ENCODE assay signal across 23 cellular contexts in the genomic region with DNA sequence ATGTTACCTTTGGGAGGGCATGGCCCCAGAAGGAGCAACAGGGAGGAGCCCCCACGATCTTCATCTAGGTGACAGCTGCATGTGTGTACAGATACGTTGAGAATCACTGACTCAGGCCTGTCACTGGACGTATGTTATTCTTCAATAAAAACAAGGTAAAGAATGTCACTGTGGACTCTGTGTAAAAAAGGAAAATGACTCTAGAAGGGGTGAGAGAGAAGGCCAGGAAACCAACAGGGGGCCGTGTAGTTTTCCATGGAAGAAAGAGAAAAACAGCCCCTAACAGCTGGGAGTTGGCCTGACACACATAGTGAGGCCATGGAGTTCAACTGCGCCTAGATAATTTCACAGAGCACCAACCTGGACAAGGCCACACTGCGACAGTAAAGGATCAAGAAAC. TPM values are rescaled to one million over a fixed set of nuclear protein-coding genes. Genes with fewer than 3 reads are reported as not detected.
A peak's percentile ranks its signal among the peaks of the same experiment; 100 is the strongest.
DNase-seq lines count a peak whose midpoint lies in the region; ATAC-seq and TF ChIP-seq lines count a peak whose summit lies in the region.
"Had no signal": no experiment of that assay in that cellular context is flagged by ENCODE, and none has a peak within 500 bp of the region (broad histone marks: within the 10 kb centered on the region; RNA-seq: fewer than 3 reads in every experiment).

No MANE protein-coding gene starts in this region.

- peak overlapping the region; percentile 16 to 49 for H3K27ac Mint-ChIP-seq in natural killer cell
- peak overlapping the region in 1 of 2 donors; percentile 15 for H3K27ac Mint-ChIP-seq in natural killer cell treated with Interleukin-12 subunit alpha and Interleukin-12 subunit beta and Interleukin-15 and Interleukin-18, amount 100 ng/mL, for 72 hours
- no peak overlapping the region for H3K27ac Mint-ChIP-seq in nephron progenitor cell

- H3K27me3 Mint-ChIP-seq in natural killer cell (ENCODE audit: low read depth in 2 of 2) (peaks cover 0 to 3% of the 10 kb centered on the region in 2 donors), nephron progenitor cell (ENCODE audit: low read depth, poor library complexity) (peaks cover 59% of the 10 kb centered on the region)
- H3K27me3 Mint-ChIP-seq in natural killer cell treated with Interleukin-12 subunit alpha and Interleukin-12 subunit beta and Interleukin-15 and Interleukin-18, amount 100 ng/mL, for 72 hours, result peaks cover 0 to 5% of the 10 kb centered on the region in 2 donors
- H3K27me3 Mint-ChIP-seq: activated CD4-positive, alpha-beta T cell treated with anti-CD3 and anti-CD28 coated beads, Interleukin-2, amount 10 ng/mL, durations not matched to agents 24 days and 14 days; effector memory CD8-positive, alpha-beta T cell; stimulated activated naive CD8-positive, alpha-beta T cell treated with anti-CD3 and anti-CD28 coated beads, Interleukin-15, amount 100 ng/mL, for 72 hours had no signal

- H3K36me3 ChIP-seq in esophagus (ENCODE audit: control insufficient read depth in 2 of 2, insufficient read depth in 2 of 2, low read length in 1 of 2) (peaks cover 0 to 3% of the 10 kb centered on the region in 2 donors), urinary bladder (ENCODE audit: insufficient read depth) (no peaks in the 10 kb centered on the region)
- H3K36me3 ChIP-seq: left ventricle myocardium inferior, spleen, upper lobe of left lung had no signal

- intact Hi-C loops in natural killer cell (cut with micrococcal nuclease), result no loop called here

- H3K36me3 Mint-ChIP-seq in natural killer cell (no peaks in the 10 kb centered on the region), nephron progenitor cell (ENCODE audit: low read depth) (no peaks in the 10 kb centered on the region)
- H3K36me3 Mint-ChIP-seq in natural killer cell treated with Interleukin-12 subunit alpha and Interleukin-12 subunit beta and Interleukin-15 and Interleukin-18, amount 100 ng/mL, for 72 hours, result no peaks in the 10 kb centered on the region

- H3K4me1 Mint-ChIP-seq in natural killer cell (peaks cover 5 to 38% of the 10 kb centered on the region in 2 donors), nephron progenitor cell (peaks cover 16% of the 10 kb centered on the region)
- peaks cover 14 to 24% of the 10 kb centered on the region in 2 donors for H3K4me1 Mint-ChIP-seq in natural killer cell treated with Interleukin-12 subunit alpha and Interleukin-12 subunit beta and Interleukin-15 and Interleukin-18, amount 100 ng/mL, for 72 hours (ENCODE audit: low read depth in 2 of 2)

- TF ChIP-seq CTCF in natural killer cell (IDR thresholded peaks at IDR 0.05), result no peak
- no peak for TF ChIP-seq CTCF in RWPE1 (conservative IDR thresholded peaks at IDR 0.05; ENCODE audit: low read depth)
- TF ChIP-seq CTCF in nephron progenitor cell (IDR thresholded peaks at IDR 0.05), result no peak

- ATAC-seq in natural killer cell, result no peak
- ATAC-seq in natural killer cell treated with Interleukin-12 subunit alpha and Interleukin-12 subunit beta and Interleukin-15 and Interleukin-18, amount 100 ng/mL, for 72 hours, result no peak
- ATAC-seq: effector memory CD8-positive, alpha-beta T cell; stimulated activated naive CD8-positive, alpha-beta T cell treated with anti-CD3 and anti-CD28 coated beads, Interleukin-15, amount 100 ng/mL, for 72 hours had no signal

- CTCF ChIA-PET in RWPE1 (lab: Yijun Ruan, JAX), result no interaction called here

- peak overlapping the region; percentile 79 for H3K27ac ChIP-seq in RWPE1
- peak overlapping the region; percentile 79 for H3K27ac ChIP-seq in esophagus (ENCODE audit: low read depth in 2 of 2, low read length in 1 of 2)
- peak overlapping the region; percentile 3 for H3K27ac ChIP-seq in urinary bladder (ENCODE audit: low read depth)
- H3K27ac ChIP-seq: left ventricle myocardium inferior, spleen, upper lobe of left lung had no signal

- WGBS in esophagus, 2 donors, result 78 to 84% methylated on average over 6 of the region's 6 CpGs
- WGBS in urinary bladder, result 78% methylated on average over 6 of the region's 6 CpGs

- no peak overlapping the region for H3K4me3 ChIP-seq in esophagus (ENCODE audit: low read depth in 1 of 2, low read length in 2 of 2)
- no peak overlapping the region for H3K4me3 ChIP-seq in urinary bladder (ENCODE audit: low read depth, low read length)
- H3K4me3 ChIP-seq: left ventricle myocardium inferior, spleen, upper lobe of left lung had no signal

- no peaks in the 10 kb centered on the region for H3K27me3 ChIP-seq in esophagus (ENCODE audit: control insufficient read depth in 1 of 2, insufficient read depth in 2 of 2, low read length in 2 of 2)
- H3K27me3 ChIP-seq: upper lobe of left lung had no signal

- H3K9me3 Mint-ChIP-seq in natural killer cell (no peaks in the 10 kb centered on the region), nephron progenitor cell (no peaks in the 10 kb centered on the region)
- no peaks in the 10 kb centered on the region for H3K9me3 Mint-ChIP-seq in natural killer cell treated with Interleukin-12 subunit alpha and Interleukin-12 subunit beta and Interleukin-15 and Interleukin-18, amount 100 ng/mL, for 72 hours
- H3K9me3 Mint-ChIP-seq: activated CD4-positive, alpha-beta T cell treated with anti-CD3 and anti-CD28 coated beads, Interleukin-2, amount 10 ng/mL, durations not matched to agents 24 days and 14 days; effector memory CD8-positive, alpha-beta T cell; stimulated activated naive CD8-positive, alpha-beta T cell treated with anti-CD3 and anti-CD28 coated beads, Interleukin-15, amount 100 ng/mL, for 72 hours had no signal

- DNase-seq in natural killer cell (no peak), RWPE1 (ENCODE audit: low spot score) (no peak), NCI-H526 (lab: John Stamatoyannopoulos, UW) (no peak), nephron progenitor cell (no peak), dedifferentiated amniotic fluid mesenchymal stem cell (ENCODE audit: extremely low spot score) (no peak)
- no peak for DNase-seq in natural killer cell treated with Interleukin-12 subunit alpha and Interleukin-12 subunit beta and Interleukin-15 and Interleukin-18, amount 100 ng/mL, for 72 hours (ENCODE audit: low spot score)
- DNase-seq: activated CD4-positive, alpha-beta T cell treated with anti-CD3 and anti-CD28 coated beads, Interleukin-2, amount 10 ng/mL, durations not matched to agents 24 days and 14 days; aorta; Caco-2; cerebellar nuclear complex; effector memory CD8-positive, alpha-beta T cell; left ventricle myocardium inferior; midbrain; NCI-H1105; NCI-H2081 treated with DMSO at 0.1 percent for 48 hours; NCI-H524 treated with DMSO at 0.1 percent for 48 hours; spleen; stimulated activated CD4-positive, alpha-beta T cell treated with anti-CD3 and anti-CD28 coated beads, Interleukin-4, amount 100 ng/mL, for 4 hours; stimulated activated naive CD8-positive, alpha-beta T cell treated with anti-CD3 and anti-CD28 coated beads, Interleukin-15, amount 100 ng/mL, for 72 hours; upper lobe of left lung had no signal

- POLR2A ChIA-PET in RWPE1 (lab: Yijun Ruan, JAX; ENCODE audit: low non-redundant PET), result no interaction called here

- H3K4me1 ChIP-seq in esophagus (ENCODE audit: control insufficient read depth in 2 of 2, insufficient read depth in 2 of 2, low read length in 1 of 2) (peaks cover 0 to 5% of the 10 kb centered on the region in 2 donors), urinary bladder (ENCODE audit: insufficient read depth) (no peaks in the 10 kb centered on the region)

- no peaks in the 10 kb centered on the region for H3K9me3 ChIP-seq in esophagus (ENCODE audit: control insufficient read depth in 2 of 2, insufficient read depth in 1 of 2, low read depth in 1 of 2, low read length in 1 of 2)
- H3K9me3 ChIP-seq: Caco-2, left ventricle myocardium inferior, spleen, upper lobe of left lung had no signal

- H3K4me3 Mint-ChIP-seq in natural killer cell (no peak overlapping the region), nephron progenitor cell (no peak overlapping the region)
- no peak overlapping the region for H3K4me3 Mint-ChIP-seq in natural killer cell treated with Interleukin-12 subunit alpha and Interleukin-12 subunit beta and Interleukin-15 and Interleukin-18, amount 100 ng/mL, for 72 hours
- H3K4me3 Mint-ChIP-seq: activated CD4-positive, alpha-beta T cell treated with anti-CD3 and anti-CD28 coated beads, Interleukin-2, amount 10 ng/mL, durations not matched to agents 24 days and 14 days; effector memory CD8-positive, alpha-beta T cell; stimulated activated naive CD8-positive, alpha-beta T cell treated with anti-CD3 and anti-CD28 coated beads, Interleukin-15, amount 100 ng/mL, for 72 hours had no signal

RNA-seq across cellular contexts. Expression of a gene that starts 1.9 kb away (rescaled TPM):
- total RNA-seq in natural killer cell (1 to 10 TPM; 1.3 to 2.4 (median 1.7) TPM), urinary bladder (2.8 TPM)
- not detected for total RNA-seq in natural killer cell treated with Interleukin-12 subunit alpha and Interleukin-12 subunit beta and Interleukin-15 and Interleukin-18, amount 100 ng/mL, for 72 hours
- polyA plus RNA-seq in esophagus (100 to 1,000 TPM; 208 to 770 TPM), urinary bladder (7.7 TPM)

RNA-seq across cellular contexts. Expression of a gene that starts 37.3 kb away (rescaled TPM):
- 10 to 100 TPM; 24.5 to 24.9 (median 24.8) TPM for total RNA-seq in natural killer cell
- total RNA-seq in natural killer cell treated with Interleukin-12 subunit alpha and Interleukin-12 subunit beta and Interleukin-15 and Interleukin-18, amount 100 ng/mL, for 72 hours, result 10 to 100 TPM; 10.5 to 18.7 TPM
- polyA plus RNA-seq in esophagus, result 10 to 100 TPM; 58.1 to 70.1 TPM
- total RNA-seq in urinary bladder, result 10.7 TPM
- polyA plus RNA-seq in urinary bladder, result 12.4 TPM

RNA-seq across cellular contexts. Expression of a gene that starts 52.6 kb away (rescaled TPM):
- 1 to 10 TPM in 1 of 3 donors, not detected in 2; 1.4 TPM for total RNA-seq in natural killer cell
- total RNA-seq in natural killer cell treated with Interleukin-12 subunit alpha and Interleukin-12 subunit beta and Interleukin-15 and Interleukin-18, amount 100 ng/mL, for 72 hours, result not detected
- polyA plus RNA-seq in esophagus, result 1 to 10 TPM in 1 of 2 donors, under 1 TPM in 1; 0.96 to 2.4 TPM
- total RNA-seq in urinary bladder, result not detected
- polyA plus RNA-seq in urinary bladder, result not detected
- total RNA-seq: activated CD4-positive, alpha-beta T cell treated with anti-CD3 and anti-CD28 coated beads, Interleukin-2, amount 10 ng/mL, durations not matched to agents 24 days and 14 days; aorta; Caco-2; fibroblast of lung; left ventricle myocardium inferior; spleen; upper lobe of left lung had no signal
- polyA plus RNA-seq: aorta, fibroblast of lung, spleen had no signal

RNA-seq across cellular contexts. Expression of a gene that starts 59.7 kb away (rescaled TPM):
- 10 to 100 TPM; 22.0 to 25.6 (median 24.6) TPM for total RNA-seq in natural killer cell
- 10 to 100 TPM; 41.7 to 70.4 TPM for total RNA-seq in natural killer cell treated with Interleukin-12 subunit alpha and Interleukin-12 subunit beta and Interleukin-15 and Interleukin-18, amount 100 ng/mL, for 72 hours
- 10 to 100 TPM; 50.5 to 78.9 TPM for polyA plus RNA-seq in esophagus
- 27.6 TPM for total RNA-seq in urinary bladder
- 60.1 TPM for polyA plus RNA-seq in urinary bladder

Comparison
In these comparisons a context has a peak if more than half of its experiments do, and no peak if none do; other contexts are left out.
1. H3K27ac ChIP-seq: peak in every context shown above with its lines; median percentile 79 in RWPE1; 79 in esophagus; 3 in urinary bladder.